In the genomic region with DNA sequence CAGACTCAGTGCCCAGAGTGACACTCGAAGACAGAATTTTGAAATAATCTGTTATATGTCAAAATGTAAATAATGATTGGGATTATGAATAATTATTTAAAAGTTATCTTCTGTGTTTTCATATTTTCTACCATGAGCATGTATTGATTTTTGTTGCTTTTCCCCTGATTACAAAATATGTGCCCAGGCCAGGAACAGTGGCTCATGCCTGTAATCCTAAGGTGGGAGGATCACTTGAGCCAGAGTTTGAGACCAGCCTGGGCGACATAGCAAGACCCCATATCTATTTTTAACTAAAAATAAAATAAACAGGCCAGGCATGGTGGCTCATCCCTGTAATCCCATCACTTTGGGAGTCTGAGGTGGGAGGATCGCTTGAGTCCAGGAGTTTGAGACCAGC, we compare ENCODE assay signal across 25 cellular contexts.
"Had no signal": no experiment of that assay in that cellular context is flagged by ENCODE, and none has a peak within 500 bp of the region (broad histone marks: within the 10 kb centered on the region; RNA-seq: fewer than 3 reads in every experiment).

No MANE protein-coding gene starts in this region.

- H3K9ac ChIP-seq: neural progenitor cell, parathyroid adenoma had no signal

- H3K9me3 ChIP-seq: esophagus squamous epithelium, left lung, sigmoid colon, thoracic aorta, tibial nerve, upper lobe of right lung, uterus had no signal

- DNase-seq: effector CD8-positive, alpha-beta T cell; erythroblast; esophagus squamous epithelium; head of caudate nucleus; kidney; left lung; mesenchymal stem cell; naive thymus-derived CD4-positive, alpha-beta T cell; sigmoid colon; stimulated activated CD4-positive, alpha-beta T cell treated with anti-CD3 and anti-CD28 coated beads, Interleukin-2, amount 100 ng/mL, for 24 hours; stimulated activated CD4-positive, alpha-beta T cell treated with anti-CD3 and anti-CD28 coated beads, Interleukin-4, amount 100 ng/mL, for 4 hours; stimulated activated naive CD8-positive, alpha-beta T cell treated with anti-CD3 and anti-CD28 coated beads, Interleukin-15, Interleukin-2, amounts not matched to agents 100 U/mL and 50 U/mL, for 24 hours; upper lobe of right lung; uterus had no signal

- H3K27me3 Mint-ChIP-seq: naive thymus-derived CD4-positive, alpha-beta T cell; progenitor cell of endocrine pancreas; stimulated activated memory B cell treated with anti-CD40 and anti-IgM and Interleukin-4, amounts not matched to agents 10 μg/mL and 1 μg/mL and 100 μg/mL, for 72 hours had no signal

- H3K4me1 Mint-ChIP-seq: neural progenitor cell had no signal

- FAIRE-seq: colon, endothelial cell of umbilical vein, frontal cortex, kidney had no signal

- H3K36me3 ChIP-seq: uterus had no signal

- H3K27ac ChIP-seq: esophagus squamous epithelium, left lung, neural progenitor cell, parathyroid adenoma, thoracic aorta, tibial nerve, upper lobe of right lung, uterus had no signal

- H2AFZ ChIP-seq: neural progenitor cell, parathyroid adenoma had no signal

- ATAC-seq: left lung; naive thymus-derived CD4-positive, alpha-beta T cell; stimulated activated memory B cell treated with anti-CD40 and anti-IgM and Interleukin-4, amounts not matched to agents 10 μg/mL and 1 μg/mL and 100 μg/mL, for 72 hours; stimulated activated naive CD8-positive, alpha-beta T cell treated with anti-CD3 and anti-CD28 coated beads, Interleukin-15, Interleukin-2, amounts not matched to agents 100 U/mL and 50 U/mL, for 24 hours; upper lobe of right lung had no signal

- H3K4me3 Mint-ChIP-seq: mesothelial cell of epicardium; naive thymus-derived CD4-positive, alpha-beta T cell; nephron; neural progenitor cell; stimulated activated memory B cell treated with anti-CD40 and anti-IgM and Interleukin-4, amounts not matched to agents 10 μg/mL and 1 μg/mL and 100 μg/mL, for 72 hours had no signal

- H3K4me3 ChIP-seq: esophagus squamous epithelium, left lung, neural progenitor cell, sigmoid colon, thoracic aorta, tibial nerve, upper lobe of right lung, uterus had no signal

- H3K27ac Mint-ChIP-seq: mesothelial cell of epicardium; nephron; neural progenitor cell; stimulated activated memory B cell treated with anti-CD40 and anti-IgM and Interleukin-4, amounts not matched to agents 10 μg/mL and 1 μg/mL and 100 μg/mL, for 72 hours had no signal

- H3K4me2 ChIP-seq: neural progenitor cell had no signal

- H3K9me3 Mint-ChIP-seq: naive thymus-derived CD4-positive, alpha-beta T cell; neural progenitor cell; stimulated activated memory B cell treated with anti-CD40 and anti-IgM and Interleukin-4, amounts not matched to agents 10 μg/mL and 1 μg/mL and 100 μg/mL, for 72 hours had no signal

- H3K4me1 ChIP-seq: neural progenitor cell, uterus had no signal

- H3K27me3 ChIP-seq: esophagus squamous epithelium, left lung, neural progenitor cell, sigmoid colon, tibial nerve, upper lobe of right lung, uterus had no signal
